16 cellular contexts compared by ENCODE assay signal in the genomic region with DNA sequence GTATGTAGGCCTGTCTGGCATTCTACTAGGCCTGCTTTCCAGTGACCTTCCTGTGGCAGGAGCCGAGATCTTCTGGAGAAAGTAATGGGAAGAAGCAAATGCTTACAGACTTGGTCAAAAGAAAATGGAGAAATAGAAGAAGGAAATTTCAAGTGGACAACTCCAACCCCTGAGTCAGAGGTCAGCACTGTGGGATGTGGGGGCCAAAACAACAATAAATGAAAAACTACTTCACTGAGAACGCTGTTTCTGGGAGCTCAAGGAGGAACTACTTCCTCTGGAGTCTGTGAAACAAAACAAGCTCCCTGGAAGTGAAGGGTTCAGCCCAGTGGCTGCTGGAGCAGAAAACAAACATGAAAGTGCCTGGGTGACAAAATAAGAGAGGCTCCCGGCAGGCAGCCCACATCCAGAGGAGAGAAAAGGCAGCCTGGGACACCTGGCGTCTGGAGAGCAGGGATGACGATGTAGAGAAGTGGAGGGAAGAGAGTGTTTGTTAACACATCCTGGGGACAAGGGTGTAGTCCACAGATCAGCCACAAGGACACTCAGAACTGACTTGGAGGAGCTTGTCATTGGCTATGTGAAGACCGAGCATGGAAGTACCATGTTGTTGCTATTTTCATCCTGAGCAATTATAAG.
DNase-seq lines count a peak whose midpoint lies in the region; ATAC-seq and TF ChIP-seq lines count a peak whose summit lies in the region.
"Had no signal": no experiment of that assay in that cellular context is flagged by ENCODE, and none has a peak within 500 bp of the region (broad histone marks: within the 10 kb centered on the region; RNA-seq: fewer than 3 reads in every experiment).

No MANE protein-coding gene starts in this region.

- H3F3A ChIP-seq in SK-N-SH (replicated peaks; ENCODE audit: insufficient read depth) (peaks cover 3% of the 10 kb centered on the region), smooth muscle cell (ENCODE audit: low read depth) (peaks cover 15% of the 10 kb centered on the region)

- no peak overlapping the region for H3K9ac ChIP-seq in SK-N-SH
- H3K9ac ChIP-seq in smooth muscle cell (ENCODE audit: low read depth), result no peak overlapping the region

- ATAC-seq in SK-N-SH treated with all-trans-retinoic acid at 6 μM for 48 hours (0 out of 3 replicates have a peak, but pooled peaks have one; percentile 15), heart right ventricle (no peak)

- DNase-seq in SK-N-SH, result no peak
- peak; percentile 81 for DNase-seq in NCI-H510A treated with DMSO at 0.1 percent for 48 hours (lab: John Stamatoyannopoulos, UW)
- peak; percentile 15 for DNase-seq in fibroblast of mammary gland (ENCODE audit: low read depth)
- no peak for DNase-seq in smooth muscle cell (lab: John Stamatoyannopoulos, UW; ENCODE audit: unreplicated experiment)
- no peak for DNase-seq in effector memory CD4-positive, alpha-beta T cell
- DNase-seq in heart right ventricle, result no peak
- no peak for DNase-seq in cortex of kidney (lab: John Stamatoyannopoulos, UW)
- DNase-seq: activated CD4-positive, alpha-beta T cell treated with anti-CD3 and anti-CD28 coated beads, Interleukin-2, amount 10 ng/mL, durations not matched to agents 7 days and 5 days; activated naive CD4-positive, alpha-beta T cell treated with anti-CD3 and anti-CD28 coated beads for 36 hours; cerebellar nuclear complex; islet precursor cell; naive B cell; NK-92 treated with Interleukin-12 subunit alpha and Interleukin-12 subunit beta, amount 100 ng/mL, for 24 hours; T-helper 1 cell had no signal

- H3K79me2 ChIP-seq in SK-N-SH (ENCODE audit: insufficient read depth) (no peaks in the 10 kb centered on the region), smooth muscle cell (ENCODE audit: low read depth) (no peaks in the 10 kb centered on the region)

- WGBS in SK-N-SH (ENCODE audit: low lambda C conversion rate), result 95% methylated on average over 6 of the region's 6 CpGs
- 81% methylated on average over 6 of the region's 6 CpGs for WGBS in smooth muscle cell (ENCODE audit: low lambda C conversion rate)
- 72 to 77% methylated on average over 6 of the region's 6 CpGs for WGBS in heart right ventricle, 2 donors

- no peaks in the 10 kb centered on the region for H4K20me1 ChIP-seq in SK-N-SH (ENCODE audit: insufficient read depth)
- H4K20me1 ChIP-seq in smooth muscle cell (ENCODE audit: low read depth), result no peaks in the 10 kb centered on the region

- no peak overlapping the region for H2AFZ ChIP-seq in SK-N-SH (ENCODE audit: low read depth)
- H2AFZ ChIP-seq in smooth muscle cell (ENCODE audit: low read depth), result no peak overlapping the region

- TF ChIP-seq CTCF in SK-N-SH (IDR thresholded peaks at IDR 0.05) (no peak), fibroblast of mammary gland (conservative IDR thresholded peaks at IDR 0.05; ENCODE audit: control insufficient read depth, insufficient read depth, low read depth, low read length) (no peak), smooth muscle cell (IDR thresholded peaks at IDR 0.05; ENCODE audit: borderline replicate concordance, insufficient read depth, poor library complexity, severe bottlenecking) (no peak), heart right ventricle (IDR thresholded peaks at IDR 0.05) (no peak)

- H3K27ac ChIP-seq in SK-N-SH (ENCODE audit: low read depth in 2 of 2, low read length in 1 of 2) (no peak overlapping the region), smooth muscle cell (ENCODE audit: low read depth) (no peak overlapping the region), heart right ventricle (peak overlapping the region in 2 of 10 donors; percentile 25 to 71)
- no peak overlapping the region for H3K27ac ChIP-seq in effector memory CD4-positive, alpha-beta T cell (ENCODE audit: insufficient read depth, low read length, poor library complexity, severe bottlenecking)

- H3K4me1 ChIP-seq in SK-N-SH (ENCODE audit: control insufficient read depth in 1 of 2, insufficient read depth in 2 of 2, low read depth in 1 of 2, low read length in 1 of 2) (peaks cover 0 to 8% of the 10 kb centered on the region in 2 experiments; a peak in 1 of 4 replicates), smooth muscle cell (ENCODE audit: low read depth) (peaks cover 10% of the 10 kb centered on the region), heart right ventricle (peaks cover 0 to 32% (median 5%) of the 10 kb centered on the region in 9 donors)
- no peaks in the 10 kb centered on the region for H3K4me1 ChIP-seq in effector memory CD4-positive, alpha-beta T cell (ENCODE audit: control insufficient read depth, insufficient read depth, low read length, poor library complexity, severe bottlenecking)

- intact Hi-C loops in heart right ventricle (cut with DNase I), result no loop called here

- H3K9me2 ChIP-seq in SK-N-SH, result no peaks in the 10 kb centered on the region

- no peaks in the 10 kb centered on the region for H3K36me3 ChIP-seq in SK-N-SH (replicated peaks in 1 of 2; ENCODE audit: control insufficient read depth in 1 of 2, insufficient read depth in 2 of 2, low read length in 1 of 2)
- H3K36me3 ChIP-seq in smooth muscle cell (ENCODE audit: low read depth), result no peaks in the 10 kb centered on the region
- H3K36me3 ChIP-seq in effector memory CD4-positive, alpha-beta T cell (ENCODE audit: control insufficient read depth, insufficient read depth, low read length), result no peaks in the 10 kb centered on the region
- no peaks in the 10 kb centered on the region for H3K36me3 ChIP-seq in heart right ventricle
- H3K36me3 ChIP-seq: tibial nerve had no signal

- POLR2A ChIA-PET in SK-N-SH (lab: Yijun Ruan, JAX), result no interaction called here

- no peaks in the 10 kb centered on the region for H3K27me3 ChIP-seq in SK-N-SH (ENCODE audit: insufficient read depth)
- H3K27me3 ChIP-seq in smooth muscle cell (ENCODE audit: low read depth), result no peaks in the 10 kb centered on the region
- no peaks in the 10 kb centered on the region for H3K27me3 ChIP-seq in effector memory CD4-positive, alpha-beta T cell (replicated peaks; ENCODE audit: control insufficient read depth, insufficient read depth, low read length, poor library complexity, severe bottlenecking)
- H3K27me3 ChIP-seq in heart right ventricle, result no peaks in the 10 kb centered on the region
- H3K27me3 ChIP-seq: tibial nerve had no signal

- no peak overlapping the region for H3K4me2 ChIP-seq in SK-N-SH
- no peak overlapping the region for H3K4me2 ChIP-seq in smooth muscle cell

- H3K4me3 ChIP-seq in SK-N-SH (ENCODE audit: low read depth in 2 of 2, low read length in 1 of 2), result no peak overlapping the region
- no peak overlapping the region for H3K4me3 ChIP-seq in fibroblast of mammary gland (ENCODE audit: control insufficient read depth, low read depth, low read length)
- no peak overlapping the region for H3K4me3 ChIP-seq in smooth muscle cell
- no peak overlapping the region for H3K4me3 ChIP-seq in effector memory CD4-positive, alpha-beta T cell (ENCODE audit: insufficient read depth, low read depth, low read length, poor library complexity, severe bottlenecking)
- H3K4me3 ChIP-seq in heart right ventricle, result no peak overlapping the region
- H3K4me3 ChIP-seq: tibial nerve had no signal

- no peak for TF ChIP-seq EP300 in SK-N-SH (IDR thresholded peaks at IDR 0.05; ENCODE audit: borderline replicate concordance in 1 of 2, low read depth in 1 of 2, low read length in 1 of 2)

- CTCF ChIA-PET in SK-N-SH (lab: Yijun Ruan, JAX), result no interaction called here

- H3K9me3 ChIP-seq in SK-N-SH (no peaks in the 10 kb centered on the region; the same call in 1 of the 2 replicates), smooth muscle cell (replicated peaks; ENCODE audit: low read depth) (no peaks in the 10 kb centered on the region), heart right ventricle (peaks cover 0 to 10% (median 0%) of the 10 kb centered on the region in 11 donors)
- H3K9me3 ChIP-seq in effector memory CD4-positive, alpha-beta T cell (ENCODE audit: control insufficient read depth, low read length), result no peaks in the 10 kb centered on the region

- no peak for TF ChIP-seq RAD21 in SK-N-SH (IDR thresholded peaks at IDR 0.05; ENCODE audit: low read length)

TF ChIP-seq in SK-N-SH treated with all-trans-retinoic acid at 6 μM for 48 hours, 23 proteins besides CTCF, POLR2A, EP300 and RAD21 (continues in another document):
- TF ChIP-seq ISL1 (CRISPR knock-in tag; IDR thresholded peaks at IDR 0.05) (no peak), ARNTL (CRISPR knock-in tag; IDR thresholded peaks at IDR 0.05; ENCODE audit: borderline replicate concordance, low read depth) (no peak), ZFP30 (CRISPR knock-in tag; IDR thresholded peaks at IDR 0.05) (no peak), ESRRG (CRISPR knock-in tag; IDR thresholded peaks at IDR 0.05) (no peak)
- TF ChIP-seq, protein P1, sequence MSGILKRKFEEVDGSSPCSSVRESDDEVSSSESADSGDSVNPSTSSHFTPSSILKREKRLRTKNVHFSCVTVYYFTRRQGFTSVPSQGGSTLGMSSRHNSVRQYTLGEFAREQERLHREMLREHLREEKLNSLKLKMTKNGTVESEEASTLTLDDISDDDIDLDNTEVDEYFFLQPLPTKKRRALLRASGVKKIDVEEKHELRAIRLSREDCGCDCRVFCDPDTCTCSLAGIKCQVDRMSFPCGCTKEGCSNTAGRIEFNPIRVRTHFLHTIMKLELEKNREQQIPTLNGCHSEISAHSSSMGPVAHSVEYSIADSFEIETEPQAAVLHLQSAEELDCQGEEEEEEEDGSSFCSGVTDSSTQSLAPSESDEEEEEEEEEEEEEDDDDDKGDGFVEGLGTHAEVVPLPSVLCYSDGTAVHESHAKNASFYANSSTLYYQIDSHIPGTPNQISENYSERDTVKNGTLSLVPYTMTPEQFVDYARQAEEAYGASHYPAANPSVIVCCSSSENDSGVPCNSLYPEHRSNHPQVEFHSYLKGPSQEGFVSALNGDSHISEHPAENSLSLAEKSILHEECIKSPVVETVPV (CRISPR knock-in tag; IDR thresholded peaks at IDR 0.05), result no peak

TF ChIP-seq in SK-N-SH, 30 proteins besides CTCF, POLR2A, EP300 and RAD21 (continues in another document):
- TF ChIP-seq SMC3 (IDR thresholded peaks at IDR 0.05; ENCODE audit: low read depth, low read length) (no peak), FOSL2 (IDR thresholded peaks at IDR 0.05; ENCODE audit: borderline replicate concordance, low read depth) (no peak), YY1 (IDR thresholded peaks at IDR 0.05; ENCODE audit: low read depth) (no peak), POLR2AphosphoS5 (IDR thresholded peaks at IDR 0.05; ENCODE audit: low read depth, low read length) (no peak), TEAD4 (IDR thresholded peaks at IDR 0.05; ENCODE audit: borderline replicate concordance, insufficient read depth) (no peak)
- TF ChIP-seq, protein P2, sequence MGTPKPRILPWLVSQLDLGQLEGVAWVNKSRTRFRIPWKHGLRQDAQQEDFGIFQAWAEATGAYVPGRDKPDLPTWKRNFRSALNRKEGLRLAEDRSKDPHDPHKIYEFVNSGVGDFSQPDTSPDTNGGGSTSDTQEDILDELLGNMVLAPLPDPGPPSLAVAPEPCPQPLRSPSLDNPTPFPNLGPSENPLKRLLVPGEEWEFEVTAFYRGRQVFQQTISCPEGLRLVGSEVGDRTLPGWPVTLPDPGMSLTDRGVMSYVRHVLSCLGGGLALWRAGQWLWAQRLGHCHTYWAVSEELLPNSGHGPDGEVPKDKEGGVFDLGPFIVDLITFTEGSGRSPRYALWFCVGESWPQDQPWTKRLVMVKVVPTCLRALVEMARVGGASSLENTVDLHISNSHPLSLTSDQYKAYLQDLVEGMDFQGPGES (IDR thresholded peaks at IDR 0.05; ENCODE audit: low read depth, low read length), result no peak

Comparison
In these comparisons a context has a peak if more than half of its experiments do, and no peak if none do; other contexts are left out.
1. DNase-seq: peak in NCI-H510A treated with DMSO at 0.1 percent for 48 hours (single experiment) and fibroblast of mammary gland (single experiment); none in SK-N-SH (single experiment), smooth muscle cell (single experiment), effector memory CD4-positive, alpha-beta T cell (0 of 3), heart right ventricle (0 of 2) and cortex of kidney (single experiment).